In the genomic region with DNA sequence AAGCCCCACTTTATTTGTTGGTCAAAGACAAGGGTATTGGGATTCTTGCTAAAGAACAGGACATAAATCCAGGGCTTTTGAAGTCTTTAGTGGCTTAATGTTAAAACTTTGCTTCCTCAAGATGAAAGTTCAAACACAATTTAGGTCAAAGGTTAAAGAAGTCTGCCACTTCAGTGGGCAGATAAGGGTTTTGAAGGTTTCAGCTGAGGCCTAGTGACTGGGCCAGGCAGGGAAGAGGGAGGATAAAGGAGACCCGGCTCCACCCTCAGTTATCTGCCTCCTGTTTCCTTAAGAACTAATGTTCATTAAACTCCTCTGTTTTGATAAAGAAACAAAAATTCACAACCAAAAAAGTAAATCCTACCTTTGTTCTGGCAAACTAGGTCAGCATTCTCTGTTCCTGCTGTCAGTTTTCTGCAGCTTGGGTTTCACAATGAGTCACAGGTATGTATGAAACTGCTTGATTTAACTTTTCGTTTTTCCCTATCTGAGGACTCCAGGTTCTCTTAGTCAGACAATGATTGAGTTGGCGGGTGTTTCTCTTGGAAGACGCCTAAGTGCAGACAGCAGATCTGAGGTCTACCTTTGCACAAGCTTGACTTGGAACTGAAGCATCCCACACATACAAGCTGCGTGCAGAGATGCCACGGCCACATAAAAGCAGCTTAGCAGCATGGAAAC, we compare ENCODE assay signal across 8 cellular contexts.
DNase-seq lines count a peak whose midpoint lies in the region; ATAC-seq and TF ChIP-seq lines count a peak whose summit lies in the region.

No MANE protein-coding gene starts in this region.

- H3K27ac Mint-ChIP-seq in activated naive CD8-positive, alpha-beta T cell = peak overlapping the region; percentile 13
- H3K27ac Mint-ChIP-seq in progenitor cell of endocrine pancreas (no peak overlapping the region), osteocyte (ENCODE audit: unreplicated experiment) (no peak overlapping the region)

- peaks cover 15% of the 10 kb centered on the region for H3K27me3 Mint-ChIP-seq in activated naive CD8-positive, alpha-beta T cell
- peaks cover 72% of the 10 kb centered on the region for H3K27me3 Mint-ChIP-seq in progenitor cell of endocrine pancreas
- peaks cover 2% of the 10 kb centered on the region for H3K27me3 Mint-ChIP-seq in osteocyte (ENCODE audit: unreplicated experiment)

- no peak for TF ChIP-seq CTCF in progenitor cell of endocrine pancreas (IDR thresholded peaks at IDR 0.05; ENCODE audit: unreplicated experiment)
- TF ChIP-seq CTCF in osteocyte (IDR thresholded peaks at IDR 0.05) = no peak

- ATAC-seq in GM19452 (IDR thresholded peaks at IDR 0.05; ENCODE audit: unreplicated experiment) = peak; percentile 92
- peak; percentile 96 for ATAC-seq in HG03354 (IDR thresholded peaks at IDR 0.05; ENCODE audit: poor library complexity, severe bottlenecking, unreplicated experiment)

- no peaks in the 10 kb centered on the region for H3K36me3 Mint-ChIP-seq in activated naive CD8-positive, alpha-beta T cell
- H3K36me3 Mint-ChIP-seq in progenitor cell of endocrine pancreas (ENCODE audit: insufficient read depth) = no peaks in the 10 kb centered on the region
- no peaks in the 10 kb centered on the region for H3K36me3 Mint-ChIP-seq in osteocyte (ENCODE audit: unreplicated experiment)

- H3K4me3 Mint-ChIP-seq in activated naive CD8-positive, alpha-beta T cell = no peak overlapping the region
- H3K4me3 Mint-ChIP-seq in progenitor cell of endocrine pancreas (ENCODE audit: low read depth) (no peak overlapping the region), osteocyte (ENCODE audit: unreplicated experiment) (no peak overlapping the region)

- DNase-seq in Daoy (ENCODE audit: low read depth) (peak; percentile 66), progenitor cell of endocrine pancreas (ENCODE audit: low spot score, unreplicated experiment) (no peak), osteocyte (ENCODE audit: extremely low spot score, unreplicated experiment) (no peak), NCI-H1694 (lab: John Stamatoyannopoulos, UW) (no peak)
- peak; percentile 8 for DNase-seq in stimulated activated CD8-positive, alpha-beta memory T cell treated with anti-CD3 and anti-CD28 coated beads, Interleukin-12 subunit alpha, Interleukin-12 subunit beta, amount 100 ng/mL, for 24 hours (ENCODE audit: extremely low read depth)

- H3K4me1 Mint-ChIP-seq in activated naive CD8-positive, alpha-beta T cell (ENCODE audit: low read depth) = peaks cover 10% of the 10 kb centered on the region
- H3K4me1 Mint-ChIP-seq in progenitor cell of endocrine pancreas (ENCODE audit: low read depth) = peaks cover 18% of the 10 kb centered on the region
- H3K4me1 Mint-ChIP-seq in osteocyte (ENCODE audit: unreplicated experiment) = no peaks in the 10 kb centered on the region

- H3K9me3 Mint-ChIP-seq in activated naive CD8-positive, alpha-beta T cell (ENCODE audit: low read depth) = no peaks in the 10 kb centered on the region
- H3K9me3 Mint-ChIP-seq in progenitor cell of endocrine pancreas (ENCODE audit: low read depth) = no peaks in the 10 kb centered on the region
- no peaks in the 10 kb centered on the region for H3K9me3 Mint-ChIP-seq in osteocyte (ENCODE audit: unreplicated experiment)

Comparison
In these comparisons a context has a peak if more than half of its experiments do, and no peak if none do; other contexts are left out.
1. DNase-seq: peak in Daoy (single experiment) and stimulated activated CD8-positive, alpha-beta memory T cell treated with anti-CD3 and anti-CD28 coated beads, Interleukin-12 subunit alpha, Interleukin-12 subunit beta, amount 100 ng/mL, for 24 hours (single experiment); none in progenitor cell of endocrine pancreas (single experiment), osteocyte (single experiment) and NCI-H1694 (single experiment).